23 cellular contexts compared by ENCODE assay signal in genomic region chr1:58502519-58502918, GRCh38.
"Had no signal": no experiment of that assay in that cellular context is flagged by ENCODE, and none has a peak within 500 bp of the region (broad histone marks: within the 10 kb centered on the region; RNA-seq: fewer than 3 reads in every experiment).

No MANE protein-coding gene starts in this region.

- H3K27ac Mint-ChIP-seq: IgD-negative memory B cell had no signal

- ATAC-seq: K562 had no signal

- H3K27ac ChIP-seq: HL-60, KMS-11, SJSA1, SK-N-MC had no signal

- H3K27me3 Mint-ChIP-seq: IgD-negative memory B cell had no signal

- H3K27me3 ChIP-seq: SJSA1 had no signal

- DNase-seq: Kasumi-1, MM.1S, NCI-H1092 treated with DMSO at 0.1 percent for 48 hours, NCI-H1436, NCI-H187, NCI-H2029, NCI-H2081 treated with DMSO at 0.1 percent for 48 hours, NCI-H2171, NCI-H226, NCI-H446, NCI-H510A, NCI-H524 treated with DMSO at 0.1 percent for 48 hours, NCI-H69, NCI-H774, Right ventricle myocardium superior, RPMI8226, SIG-M5 had no signal

- H3K4me3 Mint-ChIP-seq: IgD-negative memory B cell had no signal

- H3K4me3 ChIP-seq: K562, SJSA1, SK-N-MC had no signal
